In the genomic region with DNA sequence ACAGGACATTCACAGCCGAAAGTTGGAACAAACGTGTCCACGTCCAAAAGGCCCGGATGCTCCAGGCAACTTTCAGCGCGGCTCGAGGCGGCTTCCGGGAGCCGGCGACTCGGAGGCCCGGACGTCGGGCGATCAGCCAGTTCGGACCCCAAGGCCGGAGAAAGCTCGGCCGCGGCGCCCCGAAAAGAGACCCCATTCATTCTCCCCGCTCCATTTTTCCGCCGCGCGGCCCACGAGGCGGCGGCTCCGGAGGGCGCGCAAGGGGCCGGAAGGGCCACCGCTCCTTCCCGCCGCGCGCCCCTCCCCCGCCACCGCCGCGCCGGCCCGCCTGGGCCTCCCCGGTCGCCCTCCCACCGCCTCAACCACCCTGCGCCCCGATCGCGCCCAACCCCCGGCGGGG, we compare ENCODE assay signal across 8 cellular contexts.
DNase-seq lines count a peak whose midpoint lies in the region; ATAC-seq, FAIRE-seq and TF ChIP-seq lines count a peak whose summit lies in the region.
"Not testable (repeated sequence)": the region's sequence is repeated elsewhere in the genome, so short reads cannot be mapped to it uniquely, and the experiment has no call there.

No MANE protein-coding gene starts in this region.

- not testable (repeated sequence) for BruUV-seq in A673 (replicated peaks; lab: Mats Ljungman, UMichigan)

- not testable (repeated sequence) for H3K36me3 Mint-ChIP-seq in activated CD8-positive, alpha-beta T cell treated with anti-CD3 and anti-CD28 coated beads, Interleukin-2, amount 10 ng/mL, durations not matched to agents 7 days and 5 days (ENCODE audit: low read depth)

- H3K27me3 Mint-ChIP-seq in activated CD8-positive, alpha-beta T cell treated with anti-CD3 and anti-CD28 coated beads, Interleukin-2, amount 10 ng/mL, durations not matched to agents 7 days and 5 days (ENCODE audit: low read depth) = not testable (repeated sequence)

- DNase-seq in A673 (ENCODE audit: low spot score) (peak; percentile 8), GM19238 (ENCODE audit: insufficient read length, low spot score) (peak; percentile 0), Karpas-422 (peak; percentile 48), putamen (ENCODE audit: low spot score) (peak; percentile 0)
- peak; percentile 29 for DNase-seq in activated CD8-positive, alpha-beta T cell treated with anti-CD3 and anti-CD28 coated beads, Interleukin-2, amount 10 ng/mL, durations not matched to agents 7 days and 5 days
- not testable (repeated sequence) for DNase-seq in coronary artery (ENCODE audit: low spot score); keratinocyte (ENCODE audit: low read depth, low spot score)

- H3K27ac ChIP-seq in A673 (ENCODE audit: low read depth, low read length, poor library complexity, severe bottlenecking) = peak overlapping the region; percentile 77
- H3K27ac ChIP-seq in Karpas-422 (ENCODE audit: low read length) = not testable (repeated sequence)
- H3K27ac ChIP-seq in coronary artery = peak overlapping the region in 1 of 2 donors; percentile 77
- H3K27ac ChIP-seq in keratinocyte (ENCODE audit: control insufficient read depth, insufficient read depth, low read length) = peak overlapping the region; percentile 47

- H3K9me1 ChIP-seq in keratinocyte (ENCODE audit: control insufficient read depth, extremely low read depth, insufficient read depth, low read length) = not testable (repeated sequence)

- H3K4me3 ChIP-seq in A673 (ENCODE audit: low read depth, low read length, poor library complexity, severe bottlenecking) (peak overlapping the region; percentile 55), Karpas-422 (ENCODE audit: low read length) (peak overlapping the region; percentile 56; the same call in 1 of the 2 replicates), coronary artery (peak overlapping the region; percentile 69), keratinocyte (ENCODE audit: control insufficient read depth in 2 of 3, extremely low read depth in 1 of 3, insufficient read depth in 2 of 3, low read depth in 1 of 3, low read length in 3 of 3) (peak overlapping the region in 2 of 3 experiments; percentile 20 to 52)

- peak overlapping the region; percentile 56 for H3K4me3 Mint-ChIP-seq in activated CD8-positive, alpha-beta T cell treated with anti-CD3 and anti-CD28 coated beads, Interleukin-2, amount 10 ng/mL, durations not matched to agents 7 days and 5 days

- not testable (repeated sequence) for H3K9me2 ChIP-seq in Karpas-422 (replicated peaks; ENCODE audit: insufficient read depth, low read length)

- H3K9ac ChIP-seq in Karpas-422 (ENCODE audit: low read length) (peak overlapping the region; percentile 59), keratinocyte (ENCODE audit: control insufficient read depth, extremely low read depth, insufficient read depth, low read length) (peak overlapping the region; percentile 77)

- intact Hi-C loops in A673 (cut with micrococcal nuclease; ENCODE audit: unreplicated experiment) = not testable (repeated sequence)

- H4K20me1 ChIP-seq in Karpas-422 (ENCODE audit: insufficient read depth, low read depth, low read length); keratinocyte (ENCODE audit: control insufficient read depth, extremely low read depth, insufficient read depth, low read length): not testable (repeated sequence)

- H3K4me1 Mint-ChIP-seq in activated CD8-positive, alpha-beta T cell treated with anti-CD3 and anti-CD28 coated beads, Interleukin-2, amount 10 ng/mL, durations not matched to agents 7 days and 5 days (ENCODE audit: low read depth) = not testable (repeated sequence)

- not testable (repeated sequence) for H3K4me1 ChIP-seq in A673 (ENCODE audit: insufficient read depth, low read length, poor library complexity, severe bottlenecking); Karpas-422 (ENCODE audit: low read length); keratinocyte (ENCODE audit: control insufficient read depth, extremely low read depth, insufficient read depth, low read length)

- not testable (repeated sequence) for H3K9me3 ChIP-seq in A673 (ENCODE audit: low read depth, low read length, poor library complexity, severe bottlenecking); Karpas-422 (ENCODE audit: low read length); keratinocyte (ENCODE audit: control insufficient read depth, low read depth, low read length)

- peak overlapping the region; percentile 46 for H3K27ac Mint-ChIP-seq in activated CD8-positive, alpha-beta T cell treated with anti-CD3 and anti-CD28 coated beads, Interleukin-2, amount 10 ng/mL, durations not matched to agents 7 days and 5 days

- dilution Hi-C loops in keratinocyte (cut with MboI; ENCODE audit: extremely low pct_ligation_motif_present, low sequenced_read_pairs) = not testable (repeated sequence)

- H3K4me2 ChIP-seq in Karpas-422 (ENCODE audit: low read depth, low read length, poor library complexity, severe bottlenecking); keratinocyte (ENCODE audit: control insufficient read depth, extremely low read depth, insufficient read depth, low read depth, low read length): not testable (repeated sequence)

- not testable (repeated sequence) for H3K27me3 ChIP-seq in A673 (replicated peaks; ENCODE audit: insufficient read depth, low read depth, low read length, poor library complexity); Karpas-422 (ENCODE audit: low read length); keratinocyte (ENCODE audit: control insufficient read depth, extremely low read depth, insufficient read depth, low read length)

- not testable (repeated sequence) for H3K36me3 ChIP-seq in A673 (ENCODE audit: insufficient read depth, low read length, poor library complexity, severe bottlenecking); Karpas-422 (ENCODE audit: insufficient read depth, low read length); keratinocyte (ENCODE audit: control insufficient read depth in 2 of 2, extremely low read depth in 1 of 2, insufficient read depth in 2 of 2, low read length in 2 of 2)

- ATAC-seq in HG02678 (IDR thresholded peaks at IDR 0.05; ENCODE audit: unreplicated experiment) = peak; percentile 25
- peak; percentile 50 for ATAC-seq in activated CD8-positive, alpha-beta T cell treated with anti-CD3 and anti-CD28 coated beads, Interleukin-2, amount 10 ng/mL, durations not matched to agents 7 days and 5 days

- POLR2A ChIA-PET in A673 (lab: Charles Lee; ENCODE audit: low non-redundant PET); activated CD8-positive, alpha-beta T cell treated with anti-CD3 and anti-CD28 coated beads, Interleukin-2, amount 10 ng/mL, durations not matched to agents 7 days and 5 days (lab: Charles Lee): not testable (repeated sequence)

- not testable (repeated sequence) for FAIRE-seq in keratinocyte (lab: Jason Lieb, UNC)

- H3K79me2 ChIP-seq in Karpas-422 (ENCODE audit: low read length); keratinocyte (ENCODE audit: control insufficient read depth, insufficient read depth, low read length): not testable (repeated sequence)

- TF ChIP-seq CTCF in A673 (conservative IDR thresholded peaks at IDR 0.05; ENCODE audit: low read depth, low read length); coronary artery (IDR thresholded peaks at IDR 0.05); keratinocyte (optimal IDR thresholded peaks at IDR 0.05 in 1 of 3, IDR thresholded peaks at IDR 0.05 in 1 of 3, conservative IDR thresholded peaks at IDR 0.05 in 1 of 3; ENCODE audit: extremely low read depth in 1 of 3, insufficient read depth in 2 of 3, low read length in 3 of 3): not testable (repeated sequence)

- CTCF ChIA-PET in A673 (lab: Charles Lee); activated CD8-positive, alpha-beta T cell treated with anti-CD3 and anti-CD28 coated beads, Interleukin-2, amount 10 ng/mL, durations not matched to agents 7 days and 5 days (lab: Charles Lee): not testable (repeated sequence)

- not testable (repeated sequence) for H2AFZ ChIP-seq in Karpas-422 (ENCODE audit: low read length); keratinocyte (ENCODE audit: control insufficient read depth, low read length)

- H3K9me3 Mint-ChIP-seq in activated CD8-positive, alpha-beta T cell treated with anti-CD3 and anti-CD28 coated beads, Interleukin-2, amount 10 ng/mL, durations not matched to agents 7 days and 5 days (ENCODE audit: insufficient read depth) = not testable (repeated sequence)
